Comparison of ENCODE assay signal across 5 cellular contexts in the genomic region with DNA sequence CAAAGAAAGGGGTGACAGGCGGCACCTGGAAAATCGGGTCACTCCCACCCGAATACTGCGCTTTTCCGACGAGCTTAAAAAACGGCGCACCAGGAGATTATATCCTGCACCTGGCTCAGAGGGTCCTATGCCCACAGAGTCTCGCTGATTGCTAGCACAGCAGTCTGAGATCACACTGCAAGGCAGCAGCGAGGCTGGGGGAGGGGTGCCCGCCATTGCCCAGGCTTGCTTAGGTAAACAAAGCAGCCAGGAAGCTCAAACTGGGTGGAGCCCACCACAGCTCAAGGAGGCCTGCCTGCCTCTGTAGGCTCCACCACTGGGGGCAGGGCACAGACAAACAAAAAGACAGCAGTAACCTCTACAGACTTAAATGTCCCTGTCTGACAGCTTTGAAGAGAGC. TPM values are rescaled to one million over a fixed set of nuclear protein-coding genes. Genes with fewer than 3 reads are reported as not detected.
"Had no signal": no experiment of that assay in that cellular context is flagged by ENCODE, and none has a peak within 500 bp of the region (broad histone marks: within the 10 kb centered on the region; RNA-seq: fewer than 3 reads in every experiment).

No MANE protein-coding gene starts in this region.

RNA-seq across cellular contexts. Expression of a gene that starts 26.2 kb away (rescaled TPM):
- total RNA-seq: activated B cell treated with CpG ODN at 0.5 μM for 24 hours; activated CD4-positive, alpha-beta T cell treated with anti-CD3 and anti-CD28 coated beads, Interleukin-2, amount 10 ng/mL, durations not matched to agents 7 days and 5 days; activated CD8-positive, alpha-beta memory T cell treated with anti-CD3 and anti-CD28 coated beads for 36 hours; activated CD8-positive, alpha-beta T cell treated with anti-CD3 and anti-CD28 coated beads for 36 hours; activated CD8-positive, alpha-beta T cell treated with anti-CD3 and anti-CD28 coated beads, Interleukin-2, amount 10 ng/mL, durations not matched to agents 7 days and 5 days had no signal
